13 cellular contexts compared by ENCODE assay signal in genomic region chr1:8055973-8056372, GRCh38. TPM values are rescaled to one million over a fixed set of nuclear protein-coding genes. Genes with fewer than 3 reads are reported as not detected.
DNase-seq lines count a peak whose midpoint lies in the region; TF ChIP-seq lines count a peak whose summit lies in the region.
"Had no signal": no experiment of that assay in that cellular context is flagged by ENCODE, and none has a peak within 500 bp of the region (broad histone marks: within the 10 kb centered on the region; RNA-seq: fewer than 3 reads in every experiment).

No MANE protein-coding gene starts in this region.

- H3K4me1 ChIP-seq in thyroid gland = peaks cover 17 to 28% of the 10 kb centered on the region in 2 donors
- H3K4me1 ChIP-seq: HAP-1 had no signal

- no peak for TF ChIP-seq POLR2A in thyroid gland (IDR thresholded peaks at IDR 0.05)

- 90 to 98% methylated on average over 4 of the region's 4 CpGs for WGBS in thyroid gland, 2 donors

- no peak for TF ChIP-seq CTCF in thyroid gland (IDR thresholded peaks at IDR 0.05)
- no peak for TF ChIP-seq CTCF in GM10248 (IDR thresholded peaks at IDR 0.05; ENCODE audit: control extremely low read depth, extremely low read depth, low read depth, missing control alignments)

- CTCF ChIA-PET in GM10248 (lab: Yijun Ruan, JAX) = interaction anchor here (1.0 kb wide), 1 partner anchor 113 kb away, joined by 3 read pairs; no protein-coding TSS in a partner anchor

- POLR2A ChIA-PET in GM10248 (lab: Yijun Ruan, JAX) = no interaction called here

- peak overlapping the region; percentile 21 to 89 (median 51) for H3K27ac ChIP-seq in thyroid gland

- intact Hi-C loops in thyroid gland (cut with DNase I) = no loop called here

- H3K9me3 ChIP-seq in thyroid gland = no peaks in the 10 kb centered on the region
- H3K9me3 ChIP-seq: HAP-1, mucosa of descending colon had no signal

- no peak overlapping the region for H3K4me3 ChIP-seq in thyroid gland (replicated peaks in 1 of 3)
- H3K4me3 ChIP-seq: HAP-1, mucosa of descending colon had no signal

- H3K36me3 ChIP-seq in thyroid gland = no peaks in the 10 kb centered on the region
- H3K36me3 ChIP-seq: HAP-1 had no signal

- DNase-seq in HT-29 (ENCODE audit: low spot score) (peak; percentile 47), SW480 (ENCODE audit: low spot score) (peak; percentile 54), fibroblast of the conjunctiva (ENCODE audit: low read depth) (peak; percentile 63), thyroid gland (no peak), GM10248 (ENCODE audit: extremely low spot score) (no peak)
- DNase-seq in activated CD4-positive, alpha-beta T cell treated with anti-CD3 and anti-CD28 coated beads, Interleukin-2, amount 50 U/mL, for 4 hours = no peak
- no peak for DNase-seq in stimulated activated CD4-positive, alpha-beta T cell treated with anti-CD3 and anti-CD28 coated beads, Interleukin-4, amount 100 ng/mL, for 1 hour
- DNase-seq: activated T-cell treated with anti-CD3 and anti-CD28 coated beads, Interleukin-2, amount 50 U/mL, for 1 hour; effector CD8-positive, alpha-beta T cell; mucosa of descending colon; NCI-H2227 treated with DMSO at 0.1 percent for 48 hours; SHP77 treated with DMSO at 0.1 percent for 48 hours had no signal

- H3K27me3 ChIP-seq in thyroid gland = no peaks in the 10 kb centered on the region

RNA-seq across cellular contexts. Expression of gene ERRFI1, which starts 29.9 kb away (rescaled TPM):
- 76.1 and 76.5 TPM in 2 replicates for total RNA-seq in HT-29 (2014; rRNA removed; shearing (Covaris generic))
- total RNA-seq in thyroid gland = 100 to 1,000 TPM in 2 of 4 donors, 10 to 100 TPM in 2; 59.9 to 133 (median 85.0) TPM

Comparison
In these comparisons a context has a peak if more than half of its experiments do, and no peak if none do; other contexts are left out.
1. DNase-seq: peak in HT-29 (single experiment), SW480 (single experiment) and fibroblast of the conjunctiva (single experiment); none in thyroid gland (0 of 2), activated CD4-positive, alpha-beta T cell treated with anti-CD3 and anti-CD28 coated beads, Interleukin-2, amount 50 U/mL, for 4 hours (0 of 2), GM10248 (single experiment) and stimulated activated CD4-positive, alpha-beta T cell treated with anti-CD3 and anti-CD28 coated beads, Interleukin-4, amount 100 ng/mL, for 1 hour (single experiment).